In genomic region chr1:119146466-119146865, GRCh38 we compare ENCODE assay signal across 29 cellular contexts.
"Had no signal": no experiment of that assay in that cellular context is flagged by ENCODE, and none has a peak within 500 bp of the region (broad histone marks: within the 10 kb centered on the region; RNA-seq: fewer than 3 reads in every experiment).

No MANE protein-coding gene starts in this region.

- ATAC-seq: foreskin keratinocyte; gastroesophageal sphincter; heart left ventricle; left cardiac atrium; left lung; mucosa of descending colon; natural killer cell treated with Interleukin-12 subunit alpha and Interleukin-12 subunit beta and Interleukin-15 and Interleukin-18, amount 100 ng/mL, for 72 hours; pancreas; right lobe of liver had no signal

- H3K27me3 Mint-ChIP-seq: naive B cell; natural killer cell treated with Interleukin-12 subunit alpha and Interleukin-12 subunit beta and Interleukin-15 and Interleukin-18, amount 100 ng/mL, for 72 hours; progenitor cell of endocrine pancreas; stimulated activated naive CD8-positive, alpha-beta T cell treated with anti-CD3 and anti-CD28 coated beads, Interleukin-15, Interleukin-2, amounts not matched to agents 100 ng/mL and 50 ng/mL, for 24 hours had no signal

- H3K27ac Mint-ChIP-seq: mesothelial cell of epicardium had no signal

- H3K36me3 ChIP-seq: neutrophil, pancreas, right lobe of liver, thoracic aorta, upper lobe of left lung had no signal

- DNase-seq: dermis blood vessel endothelial cell; effector memory CD4-positive, alpha-beta T cell; foreskin keratinocyte; heart left ventricle; left cardiac atrium; left lung; mesenchymal stem cell; mucosa of descending colon; naive B cell; pancreas; right lobe of liver; small intestine; stimulated activated CD4-positive, alpha-beta T cell treated with anti-CD3 and anti-CD28 coated beads, Interleukin-12 subunit alpha, Interleukin-12 subunit beta, amount 100 ng/mL, for 4 hours; stimulated activated CD4-positive, alpha-beta T cell treated with anti-CD3 and anti-CD28 coated beads, Interleukin-1b, Interleukin-23, amount 100 ng/mL, for 48 hours; stimulated activated CD4-positive, alpha-beta T cell treated with anti-CD3 and anti-CD28 coated beads, Interleukin-4, amount 100 ng/mL, for 1 hour; stimulated activated CD8-positive, alpha-beta memory T cell treated with anti-CD3 and anti-CD28 coated beads, Interleukin-4, amount 100 ng/mL, for 48 hours; upper lobe of left lung had no signal

- H3K4me3 ChIP-seq: coronary artery, esophagus muscularis mucosa, gastroesophageal sphincter, heart left ventricle, hepatocyte, left lung, mucosa of descending colon, pancreas, right lobe of liver, thoracic aorta, tibial nerve, upper lobe of left lung had no signal

- H3K27me3 ChIP-seq: esophagus muscularis mucosa, foreskin keratinocyte, gastroesophageal sphincter, heart left ventricle, hepatocyte, left lung, neutrophil, pancreas, right lobe of liver, tibial nerve, upper lobe of left lung had no signal

- H3K4me3 Mint-ChIP-seq: mesothelial cell of epicardium; naive B cell; natural killer cell treated with Interleukin-12 subunit alpha and Interleukin-12 subunit beta and Interleukin-15 and Interleukin-18, amount 100 ng/mL, for 72 hours; neural crest cell; stimulated activated naive CD8-positive, alpha-beta T cell treated with anti-CD3 and anti-CD28 coated beads, Interleukin-15, Interleukin-2, amounts not matched to agents 100 ng/mL and 50 ng/mL, for 24 hours had no signal

- H3K9me3 Mint-ChIP-seq: mesothelial cell of epicardium; naive B cell; natural killer cell treated with Interleukin-12 subunit alpha and Interleukin-12 subunit beta and Interleukin-15 and Interleukin-18, amount 100 ng/mL, for 72 hours; neural crest cell; stimulated activated naive CD8-positive, alpha-beta T cell treated with anti-CD3 and anti-CD28 coated beads, Interleukin-15, Interleukin-2, amounts not matched to agents 100 ng/mL and 50 ng/mL, for 24 hours had no signal

- H3K9me3 ChIP-seq: esophagus muscularis mucosa, gastroesophageal sphincter, heart left ventricle, left lung, mucosa of descending colon, neutrophil, pancreas, right lobe of liver, thoracic aorta, tibial nerve, upper lobe of left lung had no signal

- H3K27ac ChIP-seq: esophagus muscularis mucosa, foreskin keratinocyte, gastroesophageal sphincter, heart left ventricle, hepatocyte, left lung, neutrophil, pancreas, right lobe of liver, thoracic aorta, tibial nerve, upper lobe of left lung had no signal
